Comparison of ENCODE assay signal across 9 cellular contexts in the genomic region with DNA sequence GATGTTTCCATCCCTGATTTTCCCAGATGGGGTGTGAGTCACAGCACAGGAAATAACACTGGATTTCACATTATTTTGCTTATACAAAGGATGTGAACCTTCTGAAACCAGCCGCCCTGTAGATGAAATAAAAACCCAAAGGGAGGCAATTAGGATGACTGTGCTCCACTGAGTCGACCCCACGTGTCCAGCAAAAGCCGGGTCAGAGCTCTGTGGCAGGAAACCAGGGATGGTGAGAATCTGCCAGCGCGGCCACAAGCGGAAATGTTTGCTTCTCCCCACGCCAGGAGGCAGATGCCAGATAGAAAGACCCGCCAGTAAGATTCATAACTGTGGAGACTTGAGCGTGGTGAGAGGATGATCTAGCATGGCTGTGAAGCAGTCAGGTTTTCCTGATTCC.
DNase-seq lines count a peak whose midpoint lies in the region; ATAC-seq and TF ChIP-seq lines count a peak whose summit lies in the region.
"Had no signal": no experiment of that assay in that cellular context is flagged by ENCODE, and none has a peak within 500 bp of the region (broad histone marks: within the 10 kb centered on the region; RNA-seq: fewer than 3 reads in every experiment).

No MANE protein-coding gene starts in this region.

- H3K4me3 ChIP-seq in SJSA1 (no peak overlapping the region), fibroblast of mammary gland (ENCODE audit: control insufficient read depth, low read depth, low read length) (no peak overlapping the region)

- peaks cover 23% of the 10 kb centered on the region for H3K4me1 ChIP-seq in SJSA1 (replicated peaks)

- no peak for ATAC-seq in HG02642 (IDR thresholded peaks at IDR 0.05; ENCODE audit: poor library complexity, unreplicated experiment)
- ATAC-seq: activated naive CD4-positive, alpha-beta T cell treated with anti-CD3 and anti-CD28 coated beads, Interleukin-2, amount 50 U/mL, for 72 hours had no signal

- H3K27me3 ChIP-seq in SJSA1 (replicated peaks): no peaks in the 10 kb centered on the region

- H3K27ac ChIP-seq in SJSA1: peak overlapping the region; percentile 86

- TF ChIP-seq CTCF in fibroblast of mammary gland (conservative IDR thresholded peaks at IDR 0.05; ENCODE audit: control insufficient read depth, insufficient read depth, low read depth, low read length): no peak

- DNase-seq in GM04504 (ENCODE audit: low read depth): peak; percentile 94
- peak; percentile 92 to 94 for DNase-seq in SJSA1 (ENCODE audit: low read depth in 1 of 2, low spot score in 2 of 2)
- DNase-seq in fibroblast of mammary gland (ENCODE audit: low read depth): peak; percentile 79
- DNase-seq in smooth muscle cell of the brain vasculature (ENCODE audit: low read depth, low spot score): peak; percentile 90
- no peak for DNase-seq in stimulated activated naive CD4-positive, alpha-beta T cell (lab: John Stamatoyannopoulos, UW)
- no peak for DNase-seq in GM19240 (ENCODE audit: insufficient read length, low spot score)
- DNase-seq: activated CD4-positive, CD25-positive, alpha-beta regulatory T cell treated with anti-CD3 and anti-CD28 coated beads, Interleukin-2, amount 50 U/mL, for 72 hours had no signal

- peaks cover 13% of the 10 kb centered on the region for H3K9me3 ChIP-seq in SJSA1 (replicated peaks)

- H3K36me3 ChIP-seq in SJSA1: no peaks in the 10 kb centered on the region

Comparison
In these comparisons a context has a peak if more than half of its experiments do, and no peak if none do; other contexts are left out.
1. DNase-seq: peak in GM04504 (single experiment), SJSA1 (2 of 2), fibroblast of mammary gland (single experiment) and smooth muscle cell of the brain vasculature (single experiment); none in stimulated activated naive CD4-positive, alpha-beta T cell (0 of 6) and GM19240 (single experiment).